In the genomic region with DNA sequence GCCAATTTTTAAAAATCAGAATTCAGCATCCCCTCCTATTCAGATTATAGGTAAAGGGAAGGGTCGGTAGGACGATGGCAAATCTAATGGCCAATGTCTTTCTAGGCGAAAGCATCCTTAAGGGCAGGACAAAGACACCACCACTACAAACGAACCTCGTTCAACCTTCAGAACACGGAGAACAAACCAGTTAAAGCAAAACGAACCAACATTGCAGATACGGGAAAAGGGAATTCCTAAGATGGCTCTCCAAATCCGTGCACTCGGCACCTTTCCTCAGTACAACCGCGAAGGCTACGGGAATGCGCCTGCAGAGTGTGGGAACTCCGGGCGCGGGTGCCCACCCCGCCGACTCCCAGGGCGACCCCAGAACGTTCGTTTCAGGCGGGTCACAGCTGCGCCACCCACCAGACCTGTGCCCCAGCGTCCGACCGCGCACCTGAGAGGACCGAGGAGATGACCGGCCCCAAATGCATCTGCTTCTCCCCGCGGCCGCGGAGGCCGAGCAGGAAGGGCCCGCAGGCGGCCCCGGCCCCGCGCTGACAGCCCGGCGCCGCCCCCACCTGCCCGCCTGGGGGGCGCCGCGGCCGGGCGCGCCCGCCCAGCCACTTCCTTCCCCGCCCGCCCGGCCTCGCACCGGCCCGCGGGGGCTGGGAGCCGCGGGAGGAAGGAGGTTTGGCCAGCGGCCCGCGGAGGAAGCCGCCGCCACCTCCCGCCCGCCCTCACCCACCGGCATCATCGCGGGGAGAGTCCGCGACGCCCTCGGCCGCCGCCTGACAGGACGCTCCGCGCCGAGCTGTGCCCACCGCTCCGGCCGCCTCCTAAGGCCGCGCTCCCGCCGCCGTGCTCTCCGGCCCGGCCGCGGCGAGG, we compare ENCODE assay signal across 8 cellular contexts. TPM values are rescaled to one million over a fixed set of nuclear protein-coding genes. Genes with fewer than 3 reads are reported as not detected.
DNase-seq lines count a peak whose midpoint lies in the region; ATAC-seq and TF ChIP-seq lines count a peak whose summit lies in the region.

No MANE protein-coding gene starts in this region.

- POLR2A ChIA-PET in WTC11 (lab: Charles Lee) = no interaction called here

- H3K27ac Mint-ChIP-seq in WTC11 (no peak overlapping the region), type B pancreatic cell (peak overlapping the region; percentile 76)
- peak overlapping the region in 1 of 2 donors; percentile 71 for H3K27ac Mint-ChIP-seq in effector memory CD8-positive, alpha-beta T cell

- H3K27ac ChIP-seq in mesodermal cell (ENCODE audit: low read depth, low read length, severe bottlenecking) = no peak overlapping the region

- no peaks in the 10 kb centered on the region for H3K36me3 ChIP-seq in mesodermal cell (ENCODE audit: control insufficient read depth, insufficient read depth, low read length)

- H3K4me3 ChIP-seq in mesodermal cell (ENCODE audit: extremely low read depth, insufficient read depth, low read length, poor library complexity, severe bottlenecking) = peak overlapping the region; percentile 44

- ATAC-seq in GM21390 (IDR thresholded peaks at IDR 0.05; ENCODE audit: unreplicated experiment) (peak; percentile 37), HG03571 (IDR thresholded peaks at IDR 0.05; ENCODE audit: unreplicated experiment) (peak; percentile 36), WTC11 (peak; percentile 33)
- peak; percentile 30 for ATAC-seq in effector memory CD8-positive, alpha-beta T cell (replicated peaks)

- no peaks in the 10 kb centered on the region for H3K9me3 Mint-ChIP-seq in WTC11
- no peaks in the 10 kb centered on the region for H3K9me3 Mint-ChIP-seq in effector memory CD8-positive, alpha-beta T cell
- H3K9me3 Mint-ChIP-seq in type B pancreatic cell = no peaks in the 10 kb centered on the region

- H3K4me1 Mint-ChIP-seq in WTC11 = peaks cover 11% of the 10 kb centered on the region
- H3K4me1 Mint-ChIP-seq in effector memory CD8-positive, alpha-beta T cell (ENCODE audit: low read depth in 2 of 2) = peaks cover 3 to 16% of the 10 kb centered on the region in 2 donors
- peaks cover 8% of the 10 kb centered on the region for H3K4me1 Mint-ChIP-seq in type B pancreatic cell (ENCODE audit: unreplicated experiment)

- CTCF ChIA-PET in WTC11 (lab: Charles Lee) = interaction anchor here (0.7 to 1.3 kb wide), 3 partner anchors 13 to 59 kb away, joined by 3 read pairs; no protein-coding TSS in a partner anchor

- TF ChIP-seq CTCF in WTC11 (IDR thresholded peaks at IDR 0.05) (no peak), type B pancreatic cell (conservative IDR thresholded peaks at IDR 0.05) (no peak)

- 0 to 1% methylated on average over 53 to 77 of the region's 93 CpGs for WGBS in mesodermal cell (ENCODE audit: insufficient coverage in 2 of 2), 2 experiments

- DNase-seq in EH (ENCODE audit: low read depth) (peak; percentile 46), WTC11 (ENCODE audit: low spot score) (peak; percentile 36), type B pancreatic cell (ENCODE audit: extremely low spot score, unreplicated experiment) (no peak), AG08396 (ENCODE audit: low spot score) (no peak)
- peak; percentile 5 to 18 (median 12) for DNase-seq in effector memory CD8-positive, alpha-beta T cell

- H3K9me3 ChIP-seq in mesodermal cell (ENCODE audit: control insufficient read depth, low read length) = no peaks in the 10 kb centered on the region

- no peaks in the 10 kb centered on the region for H3K4me1 ChIP-seq in mesodermal cell (ENCODE audit: control insufficient read depth, insufficient read depth, low read length, poor library complexity, severe bottlenecking)

- peak overlapping the region; percentile 77 for H3K4me3 Mint-ChIP-seq in WTC11
- H3K4me3 Mint-ChIP-seq in effector memory CD8-positive, alpha-beta T cell = peak overlapping the region; percentile 73 to 78
- H3K4me3 Mint-ChIP-seq in type B pancreatic cell = peak overlapping the region; percentile 90

- H3K36me3 Mint-ChIP-seq in WTC11 (no peaks in the 10 kb centered on the region), type B pancreatic cell (no peaks in the 10 kb centered on the region)
- H3K36me3 Mint-ChIP-seq in effector memory CD8-positive, alpha-beta T cell (ENCODE audit: insufficient read depth) = peaks cover 7% of the 10 kb centered on the region

- H3K27me3 Mint-ChIP-seq in WTC11 (ENCODE audit: low read depth) = peaks cover 46% of the 10 kb centered on the region
- H3K27me3 Mint-ChIP-seq in effector memory CD8-positive, alpha-beta T cell = no peaks in the 10 kb centered on the region
- peaks cover 23% of the 10 kb centered on the region for H3K27me3 Mint-ChIP-seq in type B pancreatic cell

TF ChIP-seq in WTC11, 78 proteins besides CTCF, POLR2A, EP300 and RAD21:
- TF ChIP-seq TP53 (CRISPR knock-in tag; IDR thresholded peaks at IDR 0.05) = 0 out of 2 replicates have a peak, but pooled peaks have one; percentile 15
- no peak for TF ChIP-seq JAZF1 (CRISPR knock-in tag; IDR thresholded peaks at IDR 0.05)
TF ChIP-seq in WTC11: peak in this region for 1.

RNA-seq across cellular contexts. Expression of gene PPP1R13B, which starts 0.6 kb away (rescaled TPM):
- total RNA-seq in WTC11 (2021) (9.3 to 10.3 TPM (median 10.0 TPM) in 3 replicates), type B pancreatic cell (ENCODE audit: low replicate concordance) (20.4 and 42.0 TPM in 2 replicates)
- 8.7 TPM for polyA plus RNA-seq in mesodermal cell (2013, experiment 1 of 2)
- polyA plus RNA-seq in mesodermal cell (2013, experiment 2 of 2) = 5.5 TPM

Comparison
In these comparisons a context has a peak if more than half of its experiments do, and no peak if none do; other contexts are left out.
1. DNase-seq: peak in EH (single experiment), WTC11 (single experiment) and effector memory CD8-positive, alpha-beta T cell (3 of 3); none in type B pancreatic cell (single experiment) and AG08396 (single experiment).
2. Peak in every context shown above with its lines, with median percentiles within 50 percentile points of each other: ATAC-seq and H3K4me3 Mint-ChIP-seq.